ENCODE assay signal across 24 cellular contexts in the genomic region with DNA sequence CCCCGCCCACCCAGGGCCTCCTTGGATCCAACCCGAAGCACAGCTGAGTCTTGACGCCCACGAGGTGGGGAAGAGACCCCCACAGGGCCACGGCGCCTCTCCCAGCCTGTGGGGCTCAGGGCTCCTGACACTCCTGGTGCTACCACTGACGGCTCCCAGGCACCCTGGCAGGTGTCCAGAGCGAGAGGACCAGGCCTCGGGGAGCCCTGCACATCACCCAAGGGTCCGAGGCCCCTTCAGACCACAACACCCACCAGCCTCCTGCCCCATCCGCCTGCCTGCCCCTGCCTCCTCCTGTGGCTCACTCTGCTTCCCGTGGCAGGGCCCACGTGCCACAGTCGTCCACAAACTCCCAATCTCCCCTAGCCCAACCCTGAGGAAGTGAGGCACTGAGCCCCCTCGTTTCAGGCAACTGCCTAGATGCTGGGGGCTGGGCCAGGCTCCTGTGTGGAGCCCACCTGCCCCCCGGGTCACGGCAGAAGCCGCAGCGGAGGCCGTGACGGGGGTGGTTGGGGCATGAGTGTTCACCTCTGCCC. TPM values are rescaled to one million over a fixed set of nuclear protein-coding genes. Genes with fewer than 3 reads are reported as not detected.
DNase-seq lines count a peak whose midpoint lies in the region; ATAC-seq, FAIRE-seq and TF ChIP-seq lines count a peak whose summit lies in the region.
"Had no signal": no experiment of that assay in that cellular context is flagged by ENCODE, and none has a peak within 500 bp of the region (broad histone marks: within the 10 kb centered on the region; RNA-seq: fewer than 3 reads in every experiment).

No MANE protein-coding gene starts in this region.

- FAIRE-seq in H54 (lab: Jason Lieb, UNC): no peak
- FAIRE-seq: A549, G401.6, H1 had no signal

- peaks cover 2% of the 10 kb centered on the region for H3K36me3 Mint-ChIP-seq in chondrocyte (ENCODE audit: low read depth)
- peaks cover 31% of the 10 kb centered on the region for H3K36me3 Mint-ChIP-seq in stimulated activated memory B cell treated with anti-CD40 and anti-IgM and Interleukin-4, amounts not matched to agents 10 μg/mL and 1 μg/mL and 100 μg/mL, for 72 hours
- peaks cover 2% of the 10 kb centered on the region for H3K36me3 Mint-ChIP-seq in neural progenitor cell
- H3K36me3 Mint-ChIP-seq: CD4-positive, alpha-beta memory T cell had no signal

- POLR2A ChIA-PET in HEK293 (lab: Yijun Ruan, JAX): no interaction called here

- H3K4me3 Mint-ChIP-seq in chondrocyte (ENCODE audit: unreplicated experiment): no peak overlapping the region
- no peak overlapping the region for H3K4me3 Mint-ChIP-seq in stimulated activated memory B cell treated with anti-CD40 and anti-IgM and Interleukin-4, amounts not matched to agents 10 μg/mL and 1 μg/mL and 100 μg/mL, for 72 hours
- no peak overlapping the region for H3K4me3 Mint-ChIP-seq in neural progenitor cell
- H3K4me3 Mint-ChIP-seq: CD4-positive, alpha-beta memory T cell; H9; HFFc6 had no signal

- H3K27me3 ChIP-seq in left ventricle myocardium inferior (ENCODE audit: low read depth) (no peaks in the 10 kb centered on the region), neural progenitor cell (no peaks in the 10 kb centered on the region)
- H3K27me3 ChIP-seq: BE2C; BLaER1 treated with 17β-estradiol and CSF1 and Interleukin-3, amounts not matched to agents 10 nM and 100 nM had no signal

- no peak for TF ChIP-seq CTCF in left ventricle myocardium inferior (IDR thresholded peaks at IDR 0.05; ENCODE audit: borderline replicate concordance)
- no peak for TF ChIP-seq CTCF in HEK293 (tag by site-specific recombination; IDR thresholded peaks at IDR 0.05)
- no peak for TF ChIP-seq CTCF in chondrocyte (IDR thresholded peaks at IDR 0.05)
- no peak for TF ChIP-seq CTCF in neural progenitor cell (IDR thresholded peaks at IDR 0.05)

- H3K79me2 ChIP-seq in neural progenitor cell (ENCODE audit: low read depth): no peaks in the 10 kb centered on the region

- no peaks in the 10 kb centered on the region for H3K9me3 Mint-ChIP-seq in chondrocyte (ENCODE audit: low read depth)
- no peaks in the 10 kb centered on the region for H3K9me3 Mint-ChIP-seq in stimulated activated memory B cell treated with anti-CD40 and anti-IgM and Interleukin-4, amounts not matched to agents 10 μg/mL and 1 μg/mL and 100 μg/mL, for 72 hours
- no peaks in the 10 kb centered on the region for H3K9me3 Mint-ChIP-seq in neural progenitor cell
- H3K9me3 Mint-ChIP-seq: CD4-positive, alpha-beta memory T cell; H9; HFFc6 had no signal

- ATAC-seq in left cardiac atrium: no peak
- ATAC-seq in stimulated activated memory B cell treated with anti-CD40 and anti-IgM and Interleukin-4, amounts not matched to agents 10 μg/mL and 1 μg/mL and 100 μg/mL, for 72 hours: no peak
- ATAC-seq: A549, HCT116 had no signal

- intact Hi-C loops in left ventricle myocardium inferior (cut with micrococcal nuclease): no loop called here
- intact Hi-C loops in left cardiac atrium (cut with DNase I): no loop called here

- H3K27ac Mint-ChIP-seq in chondrocyte (ENCODE audit: unreplicated experiment) (no peak overlapping the region), neural progenitor cell (no peak overlapping the region)
- peak overlapping the region; percentile 65 for H3K27ac Mint-ChIP-seq in stimulated activated memory B cell treated with anti-CD40 and anti-IgM and Interleukin-4, amounts not matched to agents 10 μg/mL and 1 μg/mL and 100 μg/mL, for 72 hours
- H3K27ac Mint-ChIP-seq: CD4-positive, alpha-beta memory T cell; H9; HFFc6 had no signal

- DNase-seq in left ventricle myocardium inferior: no peak
- DNase-seq in left cardiac atrium: no peak
- DNase-seq in chondrocyte (ENCODE audit: low spot score): peak; percentile 88
- DNase-seq in H54 (ENCODE audit: insufficient read length, low spot score): no peak
- no peak for DNase-seq in DMS153 (lab: John Stamatoyannopoulos, UW)
- no peak for DNase-seq in neural progenitor cell (ENCODE audit: low spot score)
- DNase-seq: 8988T; ACHN; AML-193; Calu3; CD4-positive, alpha-beta memory T cell; COR-L47; DND-41; GM23248; H9; HFFc6 had no signal

- no peak overlapping the region for H2AFZ ChIP-seq in neural progenitor cell (replicated peaks)
- H2AFZ ChIP-seq: GM23248 had no signal

- no peaks in the 10 kb centered on the region for H3K9me3 ChIP-seq in left ventricle myocardium inferior (replicated peaks)
- no peaks in the 10 kb centered on the region for H3K9me3 ChIP-seq in HEK293 (ENCODE audit: control insufficient read depth, insufficient read depth, low read depth, low read length)
- H3K9me3 ChIP-seq in neural progenitor cell (ENCODE audit: low read depth): no peaks in the 10 kb centered on the region
- H3K9me3 ChIP-seq: A549; BE2C; BLaER1 treated with 17β-estradiol and CSF1 and Interleukin-3, amounts not matched to agents 10 nM and 100 nM had no signal

- no peak for TF ChIP-seq POLR2A in H54 (IDR thresholded peaks at IDR 0.05; ENCODE audit: low read depth, low read length)

- H3K27me3 Mint-ChIP-seq in chondrocyte (ENCODE audit: low read depth): no peaks in the 10 kb centered on the region
- no peaks in the 10 kb centered on the region for H3K27me3 Mint-ChIP-seq in stimulated activated memory B cell treated with anti-CD40 and anti-IgM and Interleukin-4, amounts not matched to agents 10 μg/mL and 1 μg/mL and 100 μg/mL, for 72 hours
- H3K27me3 Mint-ChIP-seq in neural progenitor cell (ENCODE audit: insufficient read depth, low read depth): no peaks in the 10 kb centered on the region
- H3K27me3 Mint-ChIP-seq: CD4-positive, alpha-beta memory T cell had no signal

- H3K4me2 ChIP-seq in neural progenitor cell: no peak overlapping the region
- H3K4me2 ChIP-seq: A549; BLaER1 treated with 17β-estradiol and CSF1 and Interleukin-3, amounts not matched to agents 10 nM and 100 nM had no signal

- H3F3A ChIP-seq in neural progenitor cell (ENCODE audit: low read depth): no peaks in the 10 kb centered on the region

- CTCF ChIA-PET in HEK293 (lab: Yijun Ruan, JAX): interaction anchor here (1.2 kb wide), 1 partner anchor 21 kb away, joined by 5 read pairs; no protein-coding TSS in a partner anchor

- H3K4me3 ChIP-seq in left ventricle myocardium inferior (no peak overlapping the region), HEK293 (ENCODE audit: low read depth, low read length) (no peak overlapping the region), neural progenitor cell (no peak overlapping the region)
- H3K4me3 ChIP-seq: A549; BLaER1 treated with 17β-estradiol and CSF1 and Interleukin-3, amounts not matched to agents 10 nM and 100 nM; GM23248 had no signal

- H3K4me1 ChIP-seq in left ventricle myocardium inferior: peaks cover 48% of the 10 kb centered on the region
- H3K4me1 ChIP-seq in HEK293 (ENCODE audit: control insufficient read depth, insufficient read depth, low read length): no peaks in the 10 kb centered on the region
- no peaks in the 10 kb centered on the region for H3K4me1 ChIP-seq in neural progenitor cell
- H3K4me1 ChIP-seq: A549 had no signal

- H3K36me3 ChIP-seq in left ventricle myocardium inferior: peaks cover 21% of the 10 kb centered on the region
- H3K36me3 ChIP-seq in HEK293 (ENCODE audit: control insufficient read depth in 2 of 2, insufficient read depth in 1 of 2, low read length in 2 of 2): peaks cover 0 to 90% of the 10 kb centered on the region in 2 experiments; a peak in 1 of 3 replicates
- no peaks in the 10 kb centered on the region for H3K36me3 ChIP-seq in neural progenitor cell

- H3K4me1 Mint-ChIP-seq in chondrocyte (ENCODE audit: low read depth) (no peaks in the 10 kb centered on the region), neural progenitor cell (no peaks in the 10 kb centered on the region)
- no peaks in the 10 kb centered on the region for H3K4me1 Mint-ChIP-seq in stimulated activated memory B cell treated with anti-CD40 and anti-IgM and Interleukin-4, amounts not matched to agents 10 μg/mL and 1 μg/mL and 100 μg/mL, for 72 hours
- H3K4me1 Mint-ChIP-seq: CD4-positive, alpha-beta memory T cell; H9 had no signal

- H3K27ac ChIP-seq in left ventricle myocardium inferior (replicated peaks) (peak overlapping the region; percentile 89), HEK293 (ENCODE audit: extremely low read depth, low read depth, low read length) (no peak overlapping the region), neural progenitor cell (no peak overlapping the region)
- H3K27ac ChIP-seq: A549; BLaER1 treated with 17β-estradiol and CSF1 and Interleukin-3, amounts not matched to agents 10 nM and 100 nM; GM23248 had no signal

- no peaks in the 10 kb centered on the region for H4K20me1 ChIP-seq in neural progenitor cell (ENCODE audit: low read depth)

- H3K9ac ChIP-seq in neural progenitor cell: no peak overlapping the region
- H3K9ac ChIP-seq: GM23248 had no signal

TF ChIP-seq in HEK293, 187 proteins besides CTCF, POLR2A, EP300 and RAD21:
- TF ChIP-seq SCRT2 (tag by site-specific recombination; IDR thresholded peaks at IDR 0.05) (no peak), MYNN (tag by site-specific recombination; IDR thresholded peaks at IDR 0.05; ENCODE audit: borderline replicate concordance) (no peak), ZFHX2 (tag by site-specific recombination; conservative IDR thresholded peaks at IDR 0.05) (0 out of 2 replicates have a peak, but pooled peaks have one; percentile 7)

RNA-seq across cellular contexts. Expression of gene AATK, which starts 28.3 kb away (rescaled TPM):
- total RNA-seq in left ventricle myocardium inferior (2.3 TPM), left cardiac atrium (10 to 100 TPM in 1 of 2 donors, 1 to 10 TPM in 1; 8.3 to 12.7 TPM), chondrocyte (0.48 to 0.67 TPM (median 0.51 TPM) in 3 replicates), neural progenitor cell (ENCODE audit: low replicate concordance) (0.32 and 4.4 TPM in 2 replicates)
- total RNA-seq: Calu3 had no signal

RNA-seq across cellular contexts. Expression of gene CEP131, which starts 28.5 kb away (rescaled TPM):
- 7.6 TPM for total RNA-seq in left ventricle myocardium inferior
- 1 to 10 TPM; 4.9 to 5.7 TPM for total RNA-seq in left cardiac atrium
- total RNA-seq in chondrocyte: 8.2 to 9.6 TPM (median 8.5 TPM) in 3 replicates
- total RNA-seq in neural progenitor cell (ENCODE audit: low replicate concordance): 7.7 and 40.9 TPM in 2 replicates

RNA-seq across cellular contexts. Expression of gene PVALEF, which starts 29.0 kb away (rescaled TPM):
- not detected for total RNA-seq in left ventricle myocardium inferior
- not detected for total RNA-seq in left cardiac atrium
- total RNA-seq in chondrocyte: not detected in 3 replicates
- total RNA-seq in neural progenitor cell (ENCODE audit: low replicate concordance): not detected in 2 replicates
- total RNA-seq: Calu3; CD4-positive, alpha-beta memory T cell; GM23248; H1; H9; HFFc6 had no signal

RNA-seq across cellular contexts. Expression of gene TEPSIN, which starts 44.6 kb away (rescaled TPM):
- total RNA-seq in left ventricle myocardium inferior: 15.9 TPM
- 10 to 100 TPM; 12.7 to 14.0 TPM for total RNA-seq in left cardiac atrium
- 27.1 to 29.0 TPM (median 27.6 TPM) in 3 replicates for total RNA-seq in chondrocyte
- 20.6 and 28.0 TPM in 2 replicates for total RNA-seq in neural progenitor cell (ENCODE audit: low replicate concordance)

RNA-seq across cellular contexts. Expression of gene NDUFAF8, which starts 44.8 kb away (rescaled TPM):
- total RNA-seq in left ventricle myocardium inferior (61.5 TPM), left cardiac atrium (10 to 100 TPM; 60.2 to 66.5 TPM), chondrocyte (36.1 to 58.9 TPM (median 39.7 TPM) in 3 replicates), neural progenitor cell (ENCODE audit: low replicate concordance) (29.8 and 34.7 TPM in 2 replicates)
